ENCODE assay signal across 10 cellular contexts in the genomic region with DNA sequence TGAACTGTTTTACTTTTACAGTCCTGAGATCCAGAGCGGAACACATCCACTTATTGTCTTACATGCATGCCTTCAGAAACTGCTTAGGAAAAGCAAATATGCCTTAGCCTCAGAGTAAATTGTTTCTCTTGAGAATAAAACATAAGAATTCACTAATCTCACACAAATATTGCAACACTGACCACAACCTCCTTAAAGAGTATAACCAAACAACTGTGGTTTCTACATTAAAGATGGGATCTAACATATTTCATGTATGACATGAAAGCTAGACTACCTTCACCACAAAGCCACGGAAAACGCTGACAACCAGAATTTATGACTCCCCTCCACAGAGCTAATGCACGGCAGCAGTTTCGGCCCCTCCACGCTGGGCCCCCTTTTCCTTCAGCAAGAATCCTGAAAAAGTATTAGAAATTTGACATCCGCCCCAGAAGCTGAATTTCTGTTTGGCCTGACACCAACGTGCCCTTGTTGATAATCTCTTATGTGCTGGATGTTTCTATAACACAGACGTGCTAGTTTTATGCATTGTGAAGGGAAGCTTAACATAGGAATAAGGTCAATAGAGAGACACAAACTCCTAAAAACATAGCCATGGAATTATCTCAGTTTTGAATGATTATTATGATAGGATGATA.
DNase-seq lines count a peak whose midpoint lies in the region; TF ChIP-seq lines count a peak whose summit lies in the region.
"Had no signal": no experiment of that assay in that cellular context is flagged by ENCODE, and none has a peak within 500 bp of the region (broad histone marks: within the 10 kb centered on the region; RNA-seq: fewer than 3 reads in every experiment).

No MANE protein-coding gene starts in this region.

- BruUV-seq in mammary epithelial cell (replicated peaks; lab: Mats Ljungman, UMichigan): no TSS peak
- no TSS peak for BruUV-seq in OCI-LY7 (replicated peaks; lab: Mats Ljungman, UMichigan)

- no peaks in the 10 kb centered on the region for H4K20me1 ChIP-seq in mammary epithelial cell (ENCODE audit: insufficient read depth, low read length)
- no peaks in the 10 kb centered on the region for H4K20me1 ChIP-seq in OCI-LY7 (ENCODE audit: insufficient read depth, low read length)

- H3K9me3 ChIP-seq in mammary epithelial cell (replicated peaks; ENCODE audit: insufficient read depth, low read length) (peaks cover 16% of the 10 kb centered on the region), OCI-LY7 (ENCODE audit: low read length) (no peaks in the 10 kb centered on the region)

- H3K27ac ChIP-seq in mammary epithelial cell (ENCODE audit: insufficient read depth, low read depth, low read length) (no peak overlapping the region), OCI-LY7 (ENCODE audit: low read depth, low read length, poor library complexity, severe bottlenecking) (no peak overlapping the region)
- H3K27ac ChIP-seq: esophagus squamous epithelium, tibial nerve had no signal

- DNase-seq in GM04503 (ENCODE audit: low read depth) (peak; percentile 81), MV-4-11 (lab: John Stamatoyannopoulos, UW) (peak; percentile 89), mammary epithelial cell (peak; percentile 62), skeletal muscle cell (ENCODE audit: low read depth) (peak; percentile 93), erythroblast (lab: John Stamatoyannopoulos, UW) (no peak), cerebellar nuclear complex (lab: John Stamatoyannopoulos, UW) (no peak), OCI-LY7 (ENCODE audit: low spot score) (no peak)
- DNase-seq in central memory CD4-positive, alpha-beta T cell: no peak
- DNase-seq: esophagus squamous epithelium had no signal

- H3K79me2 ChIP-seq in mammary epithelial cell (ENCODE audit: insufficient read depth, low read length): no peaks in the 10 kb centered on the region
- no peaks in the 10 kb centered on the region for H3K79me2 ChIP-seq in OCI-LY7 (ENCODE audit: insufficient read depth, low read depth, low read length)

- WGBS in mammary epithelial cell (ENCODE audit: low coverage, missing lambda C conversion rate): 77% methylated on average over 9 of the region's 9 CpGs

- no peaks in the 10 kb centered on the region for H3K9me2 ChIP-seq in OCI-LY7 (ENCODE audit: insufficient read depth, low read length)

- POLR2A ChIA-PET in OCI-LY7 (lab: Charles Lee): no interaction called here

- H3K9ac ChIP-seq in mammary epithelial cell (ENCODE audit: insufficient read depth, low read length): no peak overlapping the region

- H3K4me1 ChIP-seq in mammary epithelial cell (ENCODE audit: insufficient read depth, low read length) (no peaks in the 10 kb centered on the region), OCI-LY7 (ENCODE audit: insufficient read depth, low read length, poor library complexity, severe bottlenecking) (no peaks in the 10 kb centered on the region)
- H3K4me1 ChIP-seq: esophagus squamous epithelium, tibial nerve had no signal

- intact Hi-C loops in mammary epithelial cell (cut with micrococcal nuclease): no loop called here
- intact Hi-C loops in OCI-LY7 (cut with micrococcal nuclease; ENCODE audit: unreplicated experiment): no loop called here

- H3K36me3 ChIP-seq in mammary epithelial cell (ENCODE audit: insufficient read depth, low read length) (no peaks in the 10 kb centered on the region), OCI-LY7 (ENCODE audit: insufficient read depth, low read length) (no peaks in the 10 kb centered on the region)
- H3K36me3 ChIP-seq: esophagus squamous epithelium, tibial nerve had no signal

- no peak overlapping the region for H3K4me3 ChIP-seq in mammary epithelial cell (replicated peaks in 1 of 3; ENCODE audit: insufficient read depth in 1 of 3, low read depth in 2 of 3, low read length in 3 of 3)
- no peak overlapping the region for H3K4me3 ChIP-seq in skeletal muscle cell (ENCODE audit: low read depth, low read length)
- H3K4me3 ChIP-seq in OCI-LY7 (ENCODE audit: low read depth, low read length, poor library complexity, severe bottlenecking): no peak overlapping the region
- H3K4me3 ChIP-seq: esophagus squamous epithelium, tibial nerve had no signal

- TF ChIP-seq CTCF in mammary epithelial cell (conservative IDR thresholded peaks at IDR 0.05 in 1 of 2, IDR thresholded peaks at IDR 0.05 in 1 of 2; ENCODE audit: extremely low read depth in 1 of 2, insufficient read depth in 1 of 2, low read depth in 1 of 2, low read length in 2 of 2) (no peak), OCI-LY7 (conservative IDR thresholded peaks at IDR 0.05; ENCODE audit: low read length) (no peak)

- no peak for TF ChIP-seq POLR2A in erythroblast (IDR thresholded peaks at IDR 0.05; ENCODE audit: low read length)

- dilution Hi-C loops in mammary epithelial cell (cut with HindIII; ENCODE audit: low sequenced_read_pairs): no loop called here

- H3K27me3 ChIP-seq in mammary epithelial cell (ENCODE audit: insufficient read depth, low read length): no peaks in the 10 kb centered on the region
- H3K27me3 ChIP-seq: esophagus squamous epithelium, tibial nerve had no signal

- H2AFZ ChIP-seq in mammary epithelial cell (ENCODE audit: low read depth, low read length) (no peak overlapping the region), OCI-LY7 (ENCODE audit: low read length) (no peak overlapping the region)

- in situ Hi-C loops in mammary epithelial cell (cut with MboI; ENCODE audit: low sequenced_read_pairs in 2 of 2): no loop called here

- CTCF ChIA-PET in mammary epithelial cell (lab: Charles Lee; ENCODE audit: low non-redundant PET) (no interaction called here), OCI-LY7 (lab: Charles Lee; ENCODE audit: unreplicated experiment) (interaction anchor here (0.5 kb wide), 1 partner anchor 626 kb away, joined by 3 read pairs; no protein-coding TSS in a partner anchor)

- H3K4me2 ChIP-seq in mammary epithelial cell (ENCODE audit: insufficient read depth, low read depth, low read length): no peak overlapping the region
- H3K4me2 ChIP-seq in OCI-LY7 (ENCODE audit: low read length): no peak overlapping the region

Comparison
In these comparisons a context has a peak if more than half of its experiments do, and no peak if none do; other contexts are left out.
1. DNase-seq: peak in GM04503 (single experiment), MV-4-11 (single experiment), mammary epithelial cell (single experiment) and skeletal muscle cell (single experiment); none in central memory CD4-positive, alpha-beta T cell (single experiment), erythroblast (0 of 2), cerebellar nuclear complex (0 of 2) and OCI-LY7 (single experiment).